8 cellular contexts compared by ENCODE assay signal in genomic region chr6:149234051-149234962, GRCh38.
A peak's percentile ranks its signal among the peaks of the same experiment; 100 is the strongest.
DNase-seq lines count a peak whose midpoint lies in the region; ATAC-seq and TF ChIP-seq lines count a peak whose summit lies in the region.

No MANE protein-coding gene starts in this region.

- peaks cover 45% of the 10 kb centered on the region for H3K4me1 ChIP-seq in ACC112 (ENCODE audit: control insufficient read depth, insufficient read depth, low read length, unreplicated experiment)
- peaks cover 16% of the 10 kb centered on the region for H3K4me1 ChIP-seq in foreskin keratinocyte

- ATAC-seq in foreskin keratinocyte: peak; percentile 69
- ATAC-seq in HG02678 (IDR thresholded peaks at IDR 0.05; ENCODE audit: unreplicated experiment): no peak

- no peaks in the 10 kb centered on the region for H3K79me2 ChIP-seq in ACC112 (ENCODE audit: control insufficient read depth, insufficient read depth, low read length, unreplicated experiment)

- no peaks in the 10 kb centered on the region for H3K27me3 Mint-ChIP-seq in activated T-cell treated with anti-CD3 and anti-CD28 coated beads, Interleukin-2, amount 50 U/mL, for 24 hours

- H2AFZ ChIP-seq in ACC112 (ENCODE audit: low read length, unreplicated experiment): peak overlapping the region; percentile 83

- peak overlapping the region; percentile 59 for H3K4me3 ChIP-seq in ACC112 (ENCODE audit: low read depth, low read length)
- H3K4me3 ChIP-seq in NB4 (ENCODE audit: low read depth, low read length): no peak overlapping the region

- peaks cover 14% of the 10 kb centered on the region for H3K9me3 Mint-ChIP-seq in activated T-cell treated with anti-CD3 and anti-CD28 coated beads, Interleukin-2, amount 50 U/mL, for 24 hours

- H3K27ac Mint-ChIP-seq in activated T-cell treated with anti-CD3 and anti-CD28 coated beads, Interleukin-2, amount 50 U/mL, for 24 hours: peak overlapping the region; percentile 98

- DNase-seq in NB4 (ENCODE audit: low read depth): peak; percentile 64
- DNase-seq in activated T-cell treated with anti-CD3 and anti-CD28 coated beads, Interleukin-2, amount 50 U/mL, for 24 hours: peak; percentile 70
- DNase-seq in foreskin keratinocyte: peak; percentile 72 to 89
- no peak for DNase-seq in NCI-H2171 treated with DMSO at 0.1 percent for 48 hours (lab: John Stamatoyannopoulos, UW)
- no peak for DNase-seq in superior temporal gyrus (ENCODE audit: extremely low spot score)
- DNase-seq in NCI-H82 treated with DMSO at 0.1 percent for 48 hours (lab: John Stamatoyannopoulos, UW; ENCODE audit: unreplicated experiment): no peak

- H3K27me3 ChIP-seq in ACC112 (ENCODE audit: insufficient read depth, low read length) (no peaks in the 10 kb centered on the region), foreskin keratinocyte (peaks cover 7% of the 10 kb centered on the region)

- H3K27ac ChIP-seq in ACC112 (ENCODE audit: low read depth, low read length) (peak overlapping the region; percentile 92), foreskin keratinocyte (peak overlapping the region; percentile 86)

- H3K36me3 ChIP-seq in ACC112 (ENCODE audit: insufficient read depth, low read length): no peaks in the 10 kb centered on the region

- TF ChIP-seq POLR2A in NB4 (IDR thresholded peaks at IDR 0.05; ENCODE audit: extremely low read depth, insufficient read length): no peak

- no peaks in the 10 kb centered on the region for H3K36me3 Mint-ChIP-seq in activated T-cell treated with anti-CD3 and anti-CD28 coated beads, Interleukin-2, amount 50 U/mL, for 24 hours (ENCODE audit: low read depth)

- TF ChIP-seq CTCF in NB4 (IDR thresholded peaks at IDR 0.05; ENCODE audit: low read depth, low read length) (no peak), foreskin keratinocyte (conservative IDR thresholded peaks at IDR 0.05) (peak; percentile 7)

- peak overlapping the region; percentile 71 for H3K4me3 Mint-ChIP-seq in activated T-cell treated with anti-CD3 and anti-CD28 coated beads, Interleukin-2, amount 50 U/mL, for 24 hours

- H3K4me1 Mint-ChIP-seq in activated T-cell treated with anti-CD3 and anti-CD28 coated beads, Interleukin-2, amount 50 U/mL, for 24 hours (ENCODE audit: low read depth): peaks cover 53% of the 10 kb centered on the region

Comparison
In these comparisons a context has a peak if more than half of its experiments do, and no peak if none do; other contexts are left out.
1. DNase-seq: peak in NB4 (single experiment), activated T-cell treated with anti-CD3 and anti-CD28 coated beads, Interleukin-2, amount 50 U/mL, for 24 hours (single experiment) and foreskin keratinocyte (2 of 2); none in NCI-H2171 treated with DMSO at 0.1 percent for 48 hours (single experiment), superior temporal gyrus (single experiment) and NCI-H82 treated with DMSO at 0.1 percent for 48 hours (single experiment).